ENCODE assay signal across 11 cellular contexts in the genomic region with DNA sequence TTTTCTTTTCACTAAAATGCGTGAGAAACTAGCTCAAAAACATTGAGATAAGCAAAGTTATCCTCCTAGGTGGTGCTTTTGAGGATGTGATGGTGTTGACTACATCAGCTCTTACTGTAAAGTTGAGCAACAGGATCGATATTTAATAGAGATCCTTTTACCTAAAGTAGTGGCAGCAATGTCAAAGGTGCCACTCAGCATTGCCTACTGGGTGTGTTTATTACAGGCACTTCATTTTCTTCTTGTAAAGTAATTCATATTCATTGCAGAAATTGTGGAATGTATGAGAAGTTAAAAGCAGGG. TPM values are rescaled to one million over a fixed set of nuclear protein-coding genes. Genes with fewer than 3 reads are reported as not detected.
DNase-seq lines count a peak whose midpoint lies in the region; ATAC-seq and TF ChIP-seq lines count a peak whose summit lies in the region.
"Had no signal": no experiment of that assay in that cellular context is flagged by ENCODE, and none has a peak within 500 bp of the region (broad histone marks: within the 10 kb centered on the region; RNA-seq: fewer than 3 reads in every experiment).

No MANE protein-coding gene starts in this region.

- peak overlapping the region; percentile 98 for H3K4me3 Mint-ChIP-seq in HFFc6
- H3K4me3 Mint-ChIP-seq in activated CD8-positive, alpha-beta T cell treated with anti-CD3 and anti-CD28 coated beads for 36 hours = peak overlapping the region; percentile 92
- H3K4me3 Mint-ChIP-seq in stimulated activated effector memory CD8-positive, alpha-beta T cell treated with anti-CD3 and anti-CD28 coated beads, Interleukin-12 subunit alpha, Interleukin-12 subunit beta, amount 100 ng/mL, for 72 hours = peak overlapping the region; percentile 93

- peak overlapping the region; percentile 91 for H3K27ac Mint-ChIP-seq in HFFc6
- peak overlapping the region; percentile 92 for H3K27ac Mint-ChIP-seq in activated CD8-positive, alpha-beta T cell treated with anti-CD3 and anti-CD28 coated beads for 36 hours
- H3K27ac Mint-ChIP-seq in stimulated activated effector memory CD8-positive, alpha-beta T cell treated with anti-CD3 and anti-CD28 coated beads, Interleukin-12 subunit alpha, Interleukin-12 subunit beta, amount 100 ng/mL, for 72 hours = peak overlapping the region; percentile 99

- H3K4me3 ChIP-seq in iPS-18a (ENCODE audit: low read length) = peak overlapping the region; percentile 97

- no peak overlapping the region for H3K27ac ChIP-seq in iPS-18a (ENCODE audit: low read length)

- peaks cover 9% of the 10 kb centered on the region for H3K4me1 ChIP-seq in iPS-18a (ENCODE audit: control insufficient read depth, low read depth, low read length)

- CTCF ChIA-PET in activated CD8-positive, alpha-beta T cell treated with anti-CD3 and anti-CD28 coated beads for 36 hours (lab: Charles Lee) = interaction anchor here (0.6 to 2.4 kb wide), 11 partner anchors 9 to 359 kb away, joined by 3 to 15 read pairs (median 3); a partner anchor contains a TSS

- peak overlapping the region; percentile 89 for H3K9ac ChIP-seq in iPS-18a (ENCODE audit: low read length)

- peaks cover 36% of the 10 kb centered on the region for H3K4me1 Mint-ChIP-seq in HFFc6 (ENCODE audit: low read depth)
- peaks cover 25% of the 10 kb centered on the region for H3K4me1 Mint-ChIP-seq in activated CD8-positive, alpha-beta T cell treated with anti-CD3 and anti-CD28 coated beads for 36 hours (ENCODE audit: low read depth)
- H3K4me1 Mint-ChIP-seq in stimulated activated effector memory CD8-positive, alpha-beta T cell treated with anti-CD3 and anti-CD28 coated beads, Interleukin-12 subunit alpha, Interleukin-12 subunit beta, amount 100 ng/mL, for 72 hours = peaks cover 37% of the 10 kb centered on the region

- DNase-seq in HFFc6 (no peak), NCI-H526 (lab: John Stamatoyannopoulos, UW) (no peak), NCI-H187 (lab: John Stamatoyannopoulos, UW) (no peak)
- DNase-seq in activated CD8-positive, alpha-beta T cell treated with anti-CD3 and anti-CD28 coated beads for 36 hours = no peak
- DNase-seq in stimulated activated effector memory CD8-positive, alpha-beta T cell treated with anti-CD3 and anti-CD28 coated beads, Interleukin-12 subunit alpha, Interleukin-12 subunit beta, amount 100 ng/mL, for 72 hours (ENCODE audit: low spot score in 2 of 2) = no peak
- no peak for DNase-seq in stimulated activated CD4-positive, alpha-beta T cell treated with anti-CD3 and anti-CD28 coated beads, Interleukin-15, amount 100 ng/mL, for 24 hours
- DNase-seq: foreskin melanocyte had no signal

- POLR2A ChIA-PET in activated CD8-positive, alpha-beta T cell treated with anti-CD3 and anti-CD28 coated beads for 36 hours (lab: Charles Lee) = interaction anchor here (1.1 to 2.0 kb wide), 3 partner anchors 13 to 199 kb away, joined by 3 to 4 read pairs (median 4); no protein-coding TSS in a partner anchor

- intact Hi-C loops in activated CD8-positive, alpha-beta T cell treated with anti-CD3 and anti-CD28 coated beads for 36 hours (cut with micrococcal nuclease) = loop anchor here (10.0 kb wide), 2 partner anchors 117 to 357 kb away; a partner anchor contains a TSS

- H3K9me3 ChIP-seq in iPS-18a (ENCODE audit: control insufficient read depth, low read depth, low read length) = no peaks in the 10 kb centered on the region

- no peaks in the 10 kb centered on the region for H3K9me3 Mint-ChIP-seq in HFFc6
- H3K9me3 Mint-ChIP-seq in activated CD8-positive, alpha-beta T cell treated with anti-CD3 and anti-CD28 coated beads for 36 hours = no peaks in the 10 kb centered on the region
- H3K9me3 Mint-ChIP-seq in stimulated activated effector memory CD8-positive, alpha-beta T cell treated with anti-CD3 and anti-CD28 coated beads, Interleukin-12 subunit alpha, Interleukin-12 subunit beta, amount 100 ng/mL, for 72 hours = no peaks in the 10 kb centered on the region

- H3K36me3 Mint-ChIP-seq in HFFc6 (ENCODE audit: low read depth) = peaks cover 18% of the 10 kb centered on the region
- peaks cover 41% of the 10 kb centered on the region for H3K36me3 Mint-ChIP-seq in activated CD8-positive, alpha-beta T cell treated with anti-CD3 and anti-CD28 coated beads for 36 hours (ENCODE audit: low read depth)
- peaks cover 57% of the 10 kb centered on the region for H3K36me3 Mint-ChIP-seq in stimulated activated effector memory CD8-positive, alpha-beta T cell treated with anti-CD3 and anti-CD28 coated beads, Interleukin-12 subunit alpha, Interleukin-12 subunit beta, amount 100 ng/mL, for 72 hours

- ATAC-seq in activated CD8-positive, alpha-beta T cell treated with anti-CD3 and anti-CD28 coated beads for 36 hours = no peak
- no peak for ATAC-seq in stimulated activated effector memory CD8-positive, alpha-beta T cell treated with anti-CD3 and anti-CD28 coated beads, Interleukin-12 subunit alpha, Interleukin-12 subunit beta, amount 100 ng/mL, for 72 hours

- H3K27me3 Mint-ChIP-seq in HFFc6 (ENCODE audit: insufficient read depth) = no peaks in the 10 kb centered on the region; the same call in 1 of the 2 replicates
- H3K27me3 Mint-ChIP-seq in activated CD8-positive, alpha-beta T cell treated with anti-CD3 and anti-CD28 coated beads for 36 hours = no peaks in the 10 kb centered on the region

- peaks cover 6% of the 10 kb centered on the region for H3K27me3 ChIP-seq in iPS-18a (ENCODE audit: control insufficient read depth, insufficient read depth, low read length)

- peaks cover 29% of the 10 kb centered on the region for H3K36me3 ChIP-seq in iPS-18a (ENCODE audit: control insufficient read depth, low read depth, low read length)

- TF ChIP-seq CTCF in HFFc6 (IDR thresholded peaks at IDR 0.05) = no peak
- TF ChIP-seq CTCF in activated CD8-positive, alpha-beta T cell treated with anti-CD3 and anti-CD28 coated beads for 36 hours (IDR thresholded peaks at IDR 0.05) = no peak

RNA-seq across cellular contexts. Expression of a gene that starts 1.4 kb away (rescaled TPM):
- total RNA-seq in HFFc6 (2021; fragmentation: NEBNext Ultra II Directional; extraction: Animal tissue kit (Norgen Biotek cat#: 25700)) = 100 to 1,000 TPM; 143 to 169 (median 160) TPM
- 100 to 1,000 TPM; 149 to 153 TPM for total RNA-seq in activated CD8-positive, alpha-beta T cell treated with anti-CD3 and anti-CD28 coated beads for 36 hours

RNA-seq across cellular contexts. Expression of a gene that starts 19.2 kb away (rescaled TPM):
- total RNA-seq in HFFc6 (2021; fragmentation: NEBNext Ultra II Directional; extraction: Animal tissue kit (Norgen Biotek cat#: 25700)) = under 1 TPM; 0.11 to 0.43 (median 0.36) TPM
- 1 to 10 TPM; 1.3 to 1.6 TPM for total RNA-seq in activated CD8-positive, alpha-beta T cell treated with anti-CD3 and anti-CD28 coated beads for 36 hours
- total RNA-seq: H4, RPMI7951 had no signal

RNA-seq across cellular contexts. Expression of a gene that starts 33.2 kb away (rescaled TPM):
- under 1 TPM in 5 of 6 experiments, not detected in 1; 0.31 to 0.59 (median 0.48) TPM for total RNA-seq in HFFc6 (2021; fragmentation: NEBNext Ultra II Directional; extraction: Animal tissue kit (Norgen Biotek cat#: 25700))
- total RNA-seq in activated CD8-positive, alpha-beta T cell treated with anti-CD3 and anti-CD28 coated beads for 36 hours = not detected
- total RNA-seq: H4, RPMI7951, subcutaneous adipose tissue had no signal

RNA-seq across cellular contexts. Expression of a gene that starts 54.5 kb away (rescaled TPM):
- not detected for total RNA-seq in HFFc6 (2021; fragmentation: NEBNext Ultra II Directional; extraction: Animal tissue kit (Norgen Biotek cat#: 25700))
- total RNA-seq in activated CD8-positive, alpha-beta T cell treated with anti-CD3 and anti-CD28 coated beads for 36 hours = not detected
- total RNA-seq: H4, RPMI7951, subcutaneous adipose tissue had no signal

RNA-seq across cellular contexts. Expression of a gene that starts 54.6 kb away (rescaled TPM):
- 10 to 100 TPM; 39.0 to 63.9 (median 49.9) TPM for total RNA-seq in HFFc6 (2021; fragmentation: NEBNext Ultra II Directional; extraction: Animal tissue kit (Norgen Biotek cat#: 25700))
- 10 to 100 TPM; 78.8 to 80.5 TPM for total RNA-seq in activated CD8-positive, alpha-beta T cell treated with anti-CD3 and anti-CD28 coated beads for 36 hours
